ENCODE assay signal across 11 cellular contexts in genomic region chr10:71458387-71458786, GRCh38.
"Had no signal": no experiment of that assay in that cellular context is flagged by ENCODE, and none has a peak within 500 bp of the region (broad histone marks: within the 10 kb centered on the region; RNA-seq: fewer than 3 reads in every experiment).

No MANE protein-coding gene starts in this region.

- H2AFZ ChIP-seq: GM23248, GM23338 had no signal

- H3K4me3 Mint-ChIP-seq: GM23338, H9, HFFc6 had no signal

- H3K9ac ChIP-seq: GM23248 had no signal

- H3K27ac ChIP-seq: GM23248 had no signal

- H3K9me3 Mint-ChIP-seq: GM23338, H9, HFFc6 had no signal

- ATAC-seq: GM23338, HCT116 had no signal

- H3K4me1 ChIP-seq: HAP-1 had no signal

- H3K36me3 ChIP-seq: HAP-1 had no signal

- H3K4me3 ChIP-seq: GM23248, GM23338, HAP-1 had no signal

- FAIRE-seq: H1, H54 had no signal

- H3K27ac Mint-ChIP-seq: GM23338, H9, HFFc6 had no signal

- DNase-seq: GM23248, GOT3, H7, H9, HCEC 1CT, HFFc6 had no signal

- H3K4me1 Mint-ChIP-seq: GM23338, H9 had no signal

- H3K4me2 ChIP-seq: GM23338 had no signal

- H3K9me3 ChIP-seq: HAP-1 had no signal
